9 cellular contexts compared by ENCODE assay signal in genomic region chr17:78013683-78014467, GRCh38. TPM values are rescaled to one million over a fixed set of nuclear protein-coding genes. Genes with fewer than 3 reads are reported as not detected.
DNase-seq lines count a peak whose midpoint lies in the region; ATAC-seq, FAIRE-seq and TF ChIP-seq lines count a peak whose summit lies in the region.
"Had no signal": no experiment of that assay in that cellular context is flagged by ENCODE, and none has a peak within 500 bp of the region (broad histone marks: within the 10 kb centered on the region; RNA-seq: fewer than 3 reads in every experiment).

No MANE protein-coding gene starts in this region.

- peak; percentile 56 for DNase-seq in AG08396 (ENCODE audit: low spot score)
- DNase-seq in GM19239 (ENCODE audit: insufficient read length, low spot score) = no peak
- DNase-seq in NCI-H2196 treated with DMSO at 0.1 percent for 48 hours (lab: John Stamatoyannopoulos, UW; ENCODE audit: unreplicated experiment) = peak; percentile 82
- peak; percentile 85 for DNase-seq in activated CD4-positive, alpha-beta T cell treated with anti-CD3 and anti-CD28 coated beads, Interleukin-2, amount 10 ng/mL, durations not matched to agents 24 days and 14 days
- DNase-seq in H1 (ENCODE audit: low read depth in 1 of 2, low spot score in 2 of 2) = peak in 1 of 2 experiments; percentile 57
- DNase-seq in mesothelial cell of epicardium (ENCODE audit: low spot score in 2 of 2, unreplicated experiment in 2 of 2) = peak in 1 of 2 experiments; percentile 49
- peak; percentile 29 to 32 for DNase-seq in stimulated activated naive CD8-positive, alpha-beta T cell treated with anti-CD3 and anti-CD28 coated beads, Interleukin-15, amount 100 ng/mL, for 72 hours

- no peak overlapping the region for H2BK15ac ChIP-seq in H1 (ENCODE audit: low read length)

- H3K36me3 ChIP-seq in H1 (ENCODE audit: control insufficient read depth in 2 of 4, insufficient read depth in 4 of 4, low read length in 3 of 4) = peaks cover 0 to 5% (median 1%) of the 10 kb centered on the region in 4 experiments; a peak in 2 of 8 replicates

- H3K27me3 ChIP-seq in H1 (replicated peaks in 1 of 4; ENCODE audit: control insufficient read depth in 3 of 4, extremely low read depth in 1 of 4, insufficient read depth in 3 of 4, low read length in 3 of 4) = no peaks in the 10 kb centered on the region

- ATAC-seq in stimulated activated naive CD8-positive, alpha-beta T cell treated with anti-CD3 and anti-CD28 coated beads, Interleukin-15, amount 100 ng/mL, for 72 hours = peak; percentile 77
- no peak for ATAC-seq in GM21381 (IDR thresholded peaks at IDR 0.05; ENCODE audit: unreplicated experiment)

- no peak overlapping the region for H2BK20ac ChIP-seq in H1 (ENCODE audit: low read length)

- no peaks in the 10 kb centered on the region for H3K9me3 Mint-ChIP-seq in activated CD4-positive, alpha-beta T cell treated with anti-CD3 and anti-CD28 coated beads, Interleukin-2, amount 10 ng/mL, durations not matched to agents 24 days and 14 days
- H3K9me3 Mint-ChIP-seq in mesothelial cell of epicardium = no peaks in the 10 kb centered on the region
- H3K9me3 Mint-ChIP-seq in stimulated activated naive CD8-positive, alpha-beta T cell treated with anti-CD3 and anti-CD28 coated beads, Interleukin-15, amount 100 ng/mL, for 72 hours = no peaks in the 10 kb centered on the region

- H2BK120ac ChIP-seq in H1 (replicated peaks; ENCODE audit: low read depth, low read length) = no peak overlapping the region

- peaks cover 2 to 10% of the 10 kb centered on the region in 2 experiments for H4K20me1 ChIP-seq in H1 (replicated peaks in 1 of 2; ENCODE audit: control insufficient read depth in 1 of 2, insufficient read depth in 2 of 2, low read length in 2 of 2)

- no peak overlapping the region for H4K91ac ChIP-seq in H1 (replicated peaks; ENCODE audit: insufficient read length, low read length)

- no peaks in the 10 kb centered on the region for H3K79me2 ChIP-seq in H1 (ENCODE audit: control insufficient read depth in 1 of 2, insufficient read depth in 2 of 2, low read length in 2 of 2)

- H3K36me3 Mint-ChIP-seq in activated CD4-positive, alpha-beta T cell treated with anti-CD3 and anti-CD28 coated beads, Interleukin-2, amount 10 ng/mL, durations not matched to agents 24 days and 14 days (ENCODE audit: low read depth) = peaks cover 4% of the 10 kb centered on the region
- H3K36me3 Mint-ChIP-seq in mesothelial cell of epicardium = no peaks in the 10 kb centered on the region

- TF ChIP-seq POLR2A in H1 (IDR thresholded peaks at IDR 0.05; ENCODE audit: control extremely low read depth in 1 of 2, low read depth in 2 of 2, low read length in 2 of 2) = no peak

- intact Hi-C loops in activated CD4-positive, alpha-beta T cell treated with anti-CD3 and anti-CD28 coated beads, Interleukin-2, amount 10 ng/mL, durations not matched to agents 24 days and 14 days (cut with micrococcal nuclease) = loop anchor here (1.0 to 5.0 kb wide), 3 partner anchors 57 to 472 kb away; partner anchors contain the start of gene TNRC6C

- peaks cover 8% of the 10 kb centered on the region for H3K4me1 Mint-ChIP-seq in activated CD4-positive, alpha-beta T cell treated with anti-CD3 and anti-CD28 coated beads, Interleukin-2, amount 10 ng/mL, durations not matched to agents 24 days and 14 days
- no peaks in the 10 kb centered on the region for H3K4me1 Mint-ChIP-seq in mesothelial cell of epicardium
- H3K4me1 Mint-ChIP-seq in stimulated activated naive CD8-positive, alpha-beta T cell treated with anti-CD3 and anti-CD28 coated beads, Interleukin-15, amount 100 ng/mL, for 72 hours = peaks cover 27% of the 10 kb centered on the region

- no peak overlapping the region for H2AFZ ChIP-seq in H1 (ENCODE audit: low read length)

- H3K56ac ChIP-seq in H1 (replicated peaks; ENCODE audit: insufficient read length, low read depth, low read length) = no peak overlapping the region

- no peak overlapping the region for H3K4ac ChIP-seq in H1 (replicated peaks; ENCODE audit: insufficient read length, low read depth, low read length)

- H3K18ac ChIP-seq in H1 (ENCODE audit: extremely low read depth, low read length) = no peak overlapping the region

- no peak overlapping the region for H3K14ac ChIP-seq in H1 (ENCODE audit: insufficient read length)

- H4K8ac ChIP-seq in H1 (ENCODE audit: extremely low read depth, insufficient read depth, low read length) = no peak overlapping the region

- POLR2A ChIA-PET in H1 (lab: Charles Lee; ENCODE audit: partially characterized antibody) = interaction anchor here (0.8 to 1.9 kb wide), 3 partner anchors 56 to 106 kb away, joined by 3 to 6 read pairs (median 4); partner anchors contain the start of gene TNRC6C

- no peak for TF ChIP-seq EP300 in H1 (IDR thresholded peaks at IDR 0.05; ENCODE audit: borderline replicate concordance in 1 of 2, low read depth in 2 of 2, low read length in 2 of 2)

- TF ChIP-seq CTCF in H1 (IDR thresholded peaks at IDR 0.05; ENCODE audit: control extremely low read depth in 1 of 3, insufficient read depth in 1 of 3, low read depth in 1 of 3, low read length in 3 of 3) (peak in 2 of 3 experiments; percentile 71 to 74; a peak in 3 of 4 replicates), mesothelial cell of epicardium (IDR thresholded peaks at IDR 0.05; ENCODE audit: unreplicated experiment) (peak; percentile 65)

- 0 out of 7 replicates have a peak, but pooled peaks cover 0 to 1% (median 0%) of the 10 kb centered on the region in 4 experiments for H3K4me1 ChIP-seq in H1 (replicated peaks in 1 of 4; ENCODE audit: control insufficient read depth in 3 of 4, insufficient read depth in 4 of 4, low read length in 3 of 4)

- H3K23ac ChIP-seq in H1 (ENCODE audit: insufficient read length) = no peak overlapping the region

- H3K9me3 ChIP-seq in H1 (ENCODE audit: insufficient read depth in 2 of 2, low read depth in 1 of 2, low read length in 1 of 2) = no peaks in the 10 kb centered on the region

- no peak overlapping the region for H2AK5ac ChIP-seq in H1 (ENCODE audit: low read depth, low read length)

- no peaks in the 10 kb centered on the region for H3K79me1 ChIP-seq in H1 (ENCODE audit: low read depth, low read length)

- H2BK12ac ChIP-seq in H1 (ENCODE audit: low read depth, low read length) = no peak overlapping the region

- no peaks in the 10 kb centered on the region for H3K23me2 ChIP-seq in H1 (ENCODE audit: low read depth, low read length)

- no peak overlapping the region for H3K4me3 Mint-ChIP-seq in activated CD4-positive, alpha-beta T cell treated with anti-CD3 and anti-CD28 coated beads, Interleukin-2, amount 10 ng/mL, durations not matched to agents 24 days and 14 days
- no peak overlapping the region for H3K4me3 Mint-ChIP-seq in mesothelial cell of epicardium
- no peak overlapping the region for H3K4me3 Mint-ChIP-seq in stimulated activated naive CD8-positive, alpha-beta T cell treated with anti-CD3 and anti-CD28 coated beads, Interleukin-15, amount 100 ng/mL, for 72 hours

- H4K5ac ChIP-seq in H1 (ENCODE audit: insufficient read length, low read depth, low read length) = no peak overlapping the region

- CTCF ChIA-PET in H1 (lab: Charles Lee; ENCODE audit: partially characterized antibody) = interaction anchor here (0.6 to 10.8 kb wide), 64 partner anchors 10 to 1438 kb away, joined by 3 to 147 read pairs (median 5); no protein-coding TSS in a partner anchor

- no peaks in the 10 kb centered on the region for H3K27me3 Mint-ChIP-seq in activated CD4-positive, alpha-beta T cell treated with anti-CD3 and anti-CD28 coated beads, Interleukin-2, amount 10 ng/mL, durations not matched to agents 24 days and 14 days
- no peaks in the 10 kb centered on the region for H3K27me3 Mint-ChIP-seq in mesothelial cell of epicardium (ENCODE audit: low read depth)
- no peaks in the 10 kb centered on the region for H3K27me3 Mint-ChIP-seq in stimulated activated naive CD8-positive, alpha-beta T cell treated with anti-CD3 and anti-CD28 coated beads, Interleukin-15, amount 100 ng/mL, for 72 hours

- peak; percentile 90 for FAIRE-seq in GM19239 (lab: Jason Lieb, UNC)
- peak; percentile 78 for FAIRE-seq in H1 (lab: Jason Lieb, UNC)

- no peak overlapping the region for H3K27ac ChIP-seq in H1 (ENCODE audit: low read depth, low read length)
- H3K27ac ChIP-seq: skin epidermis had no signal

- H3K9ac ChIP-seq in H1 (replicated peaks in 1 of 4; ENCODE audit: extremely low read depth in 1 of 4, low read depth in 3 of 4, low read length in 3 of 4) = no peak overlapping the region

- peak; percentile 86 to 89 for TF ChIP-seq RAD21 in H1 (IDR thresholded peaks at IDR 0.05 in 1 of 2, conservative IDR thresholded peaks at IDR 0.05 in 1 of 2; ENCODE audit: low read depth in 2 of 2, low read length in 2 of 2)

- H3K4me2 ChIP-seq in H1 (ENCODE audit: insufficient read depth in 1 of 2, low read depth in 2 of 2, low read length in 2 of 2) = no peak overlapping the region

- no peak overlapping the region for H3K27ac Mint-ChIP-seq in activated CD4-positive, alpha-beta T cell treated with anti-CD3 and anti-CD28 coated beads, Interleukin-2, amount 10 ng/mL, durations not matched to agents 24 days and 14 days
- H3K27ac Mint-ChIP-seq in mesothelial cell of epicardium = no peak overlapping the region
- no peak overlapping the region for H3K27ac Mint-ChIP-seq in stimulated activated naive CD8-positive, alpha-beta T cell treated with anti-CD3 and anti-CD28 coated beads, Interleukin-15, amount 100 ng/mL, for 72 hours

- WGBS in H1 (ENCODE audit: extremely low coverage in 1 of 2, insufficient coverage in 1 of 2, insufficient read length in 1 of 2, insufficient replicate concordance in 2 of 2, low coverage in 1 of 2, low lambda C conversion rate in 2 of 2, missing lambda C conversion rate in 1 of 2), 2 experiments = 59% methylated on average over 4 of the region's 4 CpGs; no CpG with 5 or more reads in 1 of the 2 experiments

- H3K4me3 ChIP-seq in H1 (ENCODE audit: extremely low read depth in 1 of 4, insufficient read depth in 2 of 4, low read depth in 3 of 4, low read length in 4 of 4) = no peak overlapping the region
- H3K4me3 ChIP-seq: skin epidermis had no signal

- no peak overlapping the region for H2BK5ac ChIP-seq in H1 (ENCODE audit: low read depth, low read length)

RNA-seq across cellular contexts. Expression of gene TNRC6C, which starts 55.4 kb away (rescaled TPM):
- 16.0 and 16.6 TPM in 2 replicates for total RNA-seq in activated CD4-positive, alpha-beta T cell treated with anti-CD3 and anti-CD28 coated beads, Interleukin-2, amount 10 ng/mL, durations not matched to agents 24 days and 14 days
- 28.9 and 30.5 TPM in 2 replicates for total RNA-seq in H1 (2021; fragmentation: NEBNext Ultra II Directional; extraction: Animal tissue kit (Norgen Biotek cat#: 25700))
- 2.8 and 3.9 TPM in 2 replicates for polyA plus RNA-seq in H1 (2011; rRNA removed)
- 3.3 TPM for polyA plus RNA-seq in H1 (2011; cell fraction: cytosol; rRNA removed)
- polyA plus RNA-seq in H1 (2011; cell fraction: nucleus; rRNA removed) = 14.5 TPM
- polyA plus RNA-seq in H1 (2012, experiment 1 of 2) = 10.1 to 14.3 TPM (median 11.3 TPM) in 4 replicates
- 2.1 TPM for polyA plus RNA-seq in H1 (2012, experiment 2 of 2)
- 10.5 TPM for polyA plus RNA-seq in H1 (2013, experiment 1 of 2)
- polyA plus RNA-seq in H1 (2013, experiment 2 of 2) = 8.7 TPM
- 16.1 and 18.7 TPM in 2 replicates for polyA minus RNA-seq in H1 (2011; rRNA and poly(A)+ RNA removed)
- polyA minus RNA-seq in H1 (2011; cell fraction: cytosol; rRNA and poly(A)+ RNA removed) = 11.5 TPM
- 19.7 TPM for polyA minus RNA-seq in H1 (2011; cell fraction: nucleus; rRNA and poly(A)+ RNA removed)
- 21.2 to 30.3 TPM (median 27.0 TPM) in 3 replicates for total RNA-seq in mesothelial cell of epicardium
